ENCODE assay signal across 1 cellular context in the genomic region with DNA sequence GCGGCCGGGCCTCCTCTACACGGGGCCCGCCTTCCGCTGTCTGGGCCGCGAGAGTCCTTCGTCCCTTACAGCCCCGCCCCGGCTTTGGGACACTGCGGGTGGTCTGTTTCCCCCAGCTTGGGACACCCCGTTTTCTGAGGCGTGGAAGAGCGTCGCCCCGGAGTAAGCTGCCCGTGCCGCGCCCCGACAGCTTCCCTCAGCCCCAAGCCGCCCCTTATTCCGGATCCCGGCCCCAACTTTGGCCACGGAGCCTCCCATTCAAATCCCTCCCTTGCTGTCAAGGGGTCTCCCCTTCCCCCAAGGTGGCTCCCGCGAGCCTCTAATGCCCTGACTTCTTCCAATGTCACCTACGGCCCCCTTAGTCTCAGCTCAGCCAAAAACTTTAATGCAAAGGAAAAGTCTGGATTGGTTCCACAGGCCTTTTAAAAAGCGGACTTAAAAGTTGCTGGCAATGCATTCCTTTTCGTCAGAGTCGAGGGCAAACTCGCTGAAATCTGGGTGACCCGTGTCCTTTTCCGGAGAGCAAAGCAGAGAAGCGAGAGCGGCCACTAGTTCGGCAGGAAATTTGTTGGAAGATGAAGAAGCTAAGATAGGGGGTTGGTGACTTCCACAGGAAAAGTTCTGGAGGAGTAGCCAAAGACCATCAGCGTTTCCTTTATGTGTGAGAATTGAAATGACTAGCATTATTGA.
A peak's percentile ranks its signal among the peaks of the same experiment; 100 is the strongest.
TF ChIP-seq lines count a peak whose summit lies in the region.

No MANE protein-coding gene starts in this region.

TF ChIP-seq in HepG2, 621 proteins besides CTCF, POLR2A, EP300 and RAD21 (continued from another document):
- TF ChIP-seq SP4 (CRISPR knock-in tag; IDR thresholded peaks at IDR 0.05) = no peak
- TF ChIP-seq BRCA1 (CRISPR knock-in tag; IDR thresholded peaks at IDR 0.05) = no peak
- TF ChIP-seq SMYD3 (CRISPR knock-in tag; IDR thresholded peaks at IDR 0.05) = no peak
- no peak for TF ChIP-seq ZMYM3 (CRISPR knock-in tag; IDR thresholded peaks at IDR 0.05)
- TF ChIP-seq ZKSCAN1 (IDR thresholded peaks at IDR 0.05; ENCODE audit: low read length) = no peak
- TF ChIP-seq ZNF766 (CRISPR knock-in tag; IDR thresholded peaks at IDR 0.05; ENCODE audit: borderline replicate concordance) = no peak
- TF ChIP-seq KLF15 (CRISPR knock-in tag; IDR thresholded peaks at IDR 0.05; ENCODE audit: borderline replicate concordance) = 0 out of 2 replicates have a peak, but pooled peaks have one; percentile 9
- no peak for TF ChIP-seq CREM (IDR thresholded peaks at IDR 0.05)
- no peak for TF ChIP-seq CREM (CRISPR knock-in tag; IDR thresholded peaks at IDR 0.05)
- TF ChIP-seq NCOA1 (CRISPR knock-in tag; IDR thresholded peaks at IDR 0.05) = no peak
- TF ChIP-seq, protein P1, sequence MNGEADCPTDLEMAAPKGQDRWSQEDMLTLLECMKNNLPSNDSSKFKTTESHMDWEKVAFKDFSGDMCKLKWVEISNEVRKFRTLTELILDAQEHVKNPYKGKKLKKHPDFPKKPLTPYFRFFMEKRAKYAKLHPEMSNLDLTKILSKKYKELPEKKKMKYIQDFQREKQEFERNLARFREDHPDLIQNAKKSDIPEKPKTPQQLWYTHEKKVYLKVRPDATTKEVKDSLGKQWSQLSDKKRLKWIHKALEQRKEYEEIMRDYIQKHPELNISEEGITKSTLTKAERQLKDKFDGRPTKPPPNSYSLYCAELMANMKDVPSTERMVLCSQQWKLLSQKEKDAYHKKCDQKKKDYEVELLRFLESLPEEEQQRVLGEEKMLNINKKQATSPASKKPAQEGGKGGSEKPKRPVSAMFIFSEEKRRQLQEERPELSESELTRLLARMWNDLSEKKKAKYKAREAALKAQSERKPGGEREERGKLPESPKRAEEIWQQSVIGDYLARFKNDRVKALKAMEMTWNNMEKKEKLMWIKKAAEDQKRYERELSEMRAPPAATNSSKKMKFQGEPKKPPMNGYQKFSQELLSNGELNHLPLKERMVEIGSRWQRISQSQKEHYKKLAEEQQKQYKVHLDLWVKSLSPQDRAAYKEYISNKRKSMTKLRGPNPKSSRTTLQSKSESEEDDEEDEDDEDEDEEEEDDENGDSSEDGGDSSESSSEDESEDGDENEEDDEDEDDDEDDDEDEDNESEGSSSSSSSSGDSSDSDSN (CRISPR knock-in tag; IDR thresholded peaks at IDR 0.05) = peak; percentile 4; the same call in 1 of the 2 replicates
- no peak for TF ChIP-seq ZNF589 (CRISPR knock-in tag; conservative IDR thresholded peaks at IDR 0.05)
- 0 out of 2 replicates have a peak, but pooled peaks have one; percentile 16 for TF ChIP-seq SAP130 (CRISPR knock-in tag; IDR thresholded peaks at IDR 0.05; ENCODE audit: low read depth)
- TF ChIP-seq KDM1A (CRISPR knock-in tag; IDR thresholded peaks at IDR 0.05) = no peak
- no peak for TF ChIP-seq DMAP1 (CRISPR knock-in tag; IDR thresholded peaks at IDR 0.05)
- no peak for TF ChIP-seq EZH2 (conservative IDR thresholded peaks at IDR 0.05; ENCODE audit: low read depth, low read length)
- TF ChIP-seq ZNF776 (CRISPR knock-in tag; IDR thresholded peaks at IDR 0.05) = no peak
- TF ChIP-seq HNF4A (CRISPR knock-in tag; IDR thresholded peaks at IDR 0.05) = no peak
- TF ChIP-seq ZEB1 (IDR thresholded peaks at IDR 0.05; ENCODE audit: insufficient replicate concordance, low read depth) = no peak
- TF ChIP-seq, protein P2, sequence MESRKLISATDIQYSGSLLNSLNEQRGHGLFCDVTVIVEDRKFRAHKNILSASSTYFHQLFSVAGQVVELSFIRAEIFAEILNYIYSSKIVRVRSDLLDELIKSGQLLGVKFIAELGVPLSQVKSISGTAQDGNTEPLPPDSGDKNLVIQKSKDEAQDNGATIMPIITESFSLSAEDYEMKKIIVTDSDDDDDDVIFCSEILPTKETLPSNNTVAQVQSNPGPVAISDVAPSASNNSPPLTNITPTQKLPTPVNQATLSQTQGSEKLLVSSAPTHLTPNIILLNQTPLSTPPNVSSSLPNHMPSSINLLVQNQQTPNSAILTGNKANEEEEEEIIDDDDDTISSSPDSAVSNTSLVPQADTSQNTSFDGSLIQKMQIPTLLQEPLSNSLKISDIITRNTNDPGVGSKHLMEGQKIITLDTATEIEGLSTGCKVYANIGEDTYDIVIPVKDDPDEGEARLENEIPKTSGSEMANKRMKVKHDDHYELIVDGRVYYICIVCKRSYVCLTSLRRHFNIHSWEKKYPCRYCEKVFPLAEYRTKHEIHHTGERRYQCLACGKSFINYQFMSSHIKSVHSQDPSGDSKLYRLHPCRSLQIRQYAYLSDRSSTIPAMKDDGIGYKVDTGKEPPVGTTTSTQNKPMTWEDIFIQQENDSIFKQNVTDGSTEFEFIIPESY (CRISPR knock-in tag; IDR thresholded peaks at IDR 0.05) = no peak
- TF ChIP-seq ZNF883 (CRISPR knock-in tag; IDR thresholded peaks at IDR 0.05; ENCODE audit: not compliant biosample characterization) = no peak
- TF ChIP-seq THAP11 (CRISPR knock-in tag; IDR thresholded peaks at IDR 0.05) = no peak
- TF ChIP-seq, protein P3, sequence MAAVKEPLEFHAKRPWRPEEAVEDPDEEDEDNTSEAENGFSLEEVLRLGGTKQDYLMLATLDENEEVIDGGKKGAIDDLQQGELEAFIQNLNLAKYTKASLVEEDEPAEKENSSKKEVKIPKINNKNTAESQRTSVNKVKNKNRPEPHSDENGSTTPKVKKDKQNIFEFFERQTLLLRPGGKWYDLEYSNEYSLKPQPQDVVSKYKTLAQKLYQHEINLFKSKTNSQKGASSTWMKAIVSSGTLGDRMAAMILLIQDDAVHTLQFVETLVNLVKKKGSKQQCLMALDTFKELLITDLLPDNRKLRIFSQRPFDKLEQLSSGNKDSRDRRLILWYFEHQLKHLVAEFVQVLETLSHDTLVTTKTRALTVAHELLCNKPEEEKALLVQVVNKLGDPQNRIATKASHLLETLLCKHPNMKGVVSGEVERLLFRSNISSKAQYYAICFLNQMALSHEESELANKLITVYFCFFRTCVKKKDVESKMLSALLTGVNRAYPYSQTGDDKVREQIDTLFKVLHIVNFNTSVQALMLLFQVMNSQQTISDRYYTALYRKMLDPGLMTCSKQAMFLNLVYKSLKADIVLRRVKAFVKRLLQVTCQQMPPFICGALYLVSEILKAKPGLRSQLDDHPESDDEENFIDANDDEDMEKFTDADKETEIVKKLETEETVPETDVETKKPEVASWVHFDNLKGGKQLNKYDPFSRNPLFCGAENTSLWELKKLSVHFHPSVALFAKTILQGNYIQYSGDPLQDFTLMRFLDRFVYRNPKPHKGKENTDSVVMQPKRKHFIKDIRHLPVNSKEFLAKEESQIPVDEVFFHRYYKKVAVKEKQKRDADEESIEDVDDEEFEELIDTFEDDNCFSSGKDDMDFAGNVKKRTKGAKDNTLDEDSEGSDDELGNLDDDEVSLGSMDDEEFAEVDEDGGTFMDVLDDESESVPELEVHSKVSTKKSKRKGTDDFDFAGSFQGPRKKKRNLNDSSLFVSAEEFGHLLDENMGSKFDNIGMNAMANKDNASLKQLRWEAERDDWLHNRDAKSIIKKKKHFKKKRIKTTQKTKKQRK (IDR thresholded peaks at IDR 0.05; ENCODE audit: low read length) = no peak
- TF ChIP-seq, protein P4, sequence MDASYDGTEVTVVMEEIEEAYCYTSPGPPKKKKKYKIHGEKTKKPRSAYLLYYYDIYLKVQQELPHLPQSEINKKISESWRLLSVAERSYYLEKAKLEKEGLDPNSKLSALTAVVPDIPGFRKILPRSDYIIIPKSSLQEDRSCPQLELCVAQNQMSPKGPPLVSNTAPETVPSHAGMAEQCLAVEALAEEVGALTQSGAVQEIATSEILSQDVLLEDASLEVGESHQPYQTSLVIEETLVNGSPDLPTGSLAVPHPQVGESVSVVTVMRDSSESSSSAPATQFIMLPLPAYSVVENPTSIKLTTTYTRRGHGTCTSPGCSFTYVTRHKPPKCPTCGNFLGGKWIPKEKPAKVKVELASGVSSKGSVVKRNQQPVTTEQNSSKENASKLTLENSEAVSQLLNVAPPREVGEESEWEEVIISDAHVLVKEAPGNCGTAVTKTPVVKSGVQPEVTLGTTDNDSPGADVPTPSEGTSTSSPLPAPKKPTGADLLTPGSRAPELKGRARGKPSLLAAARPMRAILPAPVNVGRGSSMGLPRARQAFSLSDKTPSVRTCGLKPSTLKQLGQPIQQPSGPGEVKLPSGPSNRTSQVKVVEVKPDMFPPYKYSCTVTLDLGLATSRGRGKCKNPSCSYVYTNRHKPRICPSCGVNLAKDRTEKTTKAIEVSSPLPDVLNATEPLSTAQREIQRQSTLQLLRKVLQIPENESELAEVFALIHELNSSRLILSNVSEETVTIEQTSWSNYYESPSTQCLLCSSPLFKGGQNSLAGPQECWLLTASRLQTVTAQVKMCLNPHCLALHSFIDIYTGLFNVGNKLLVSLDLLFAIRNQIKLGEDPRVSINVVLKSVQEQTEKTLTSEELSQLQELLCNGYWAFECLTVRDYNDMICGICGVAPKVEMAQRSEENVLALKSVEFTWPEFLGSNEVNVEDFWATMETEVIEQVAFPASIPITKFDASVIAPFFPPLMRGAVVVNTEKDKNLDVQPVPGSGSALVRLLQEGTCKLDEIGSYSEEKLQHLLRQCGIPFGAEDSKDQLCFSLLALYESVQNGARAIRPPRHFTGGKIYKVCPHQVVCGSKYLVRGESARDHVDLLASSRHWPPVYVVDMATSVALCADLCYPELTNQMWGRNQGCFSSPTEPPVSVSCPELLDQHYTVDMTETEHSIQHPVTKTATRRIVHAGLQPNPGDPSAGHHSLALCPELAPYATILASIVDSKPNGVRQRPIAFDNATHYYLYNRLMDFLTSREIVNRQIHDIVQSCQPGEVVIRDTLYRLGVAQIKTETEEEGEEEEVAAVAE (CRISPR knock-in tag; IDR thresholded peaks at IDR 0.05; ENCODE audit: borderline replicate concordance) = no peak
- no peak for TF ChIP-seq ZNF782 (CRISPR knock-in tag; IDR thresholded peaks at IDR 0.05; ENCODE audit: borderline replicate concordance)
- TF ChIP-seq ZNF235 (CRISPR knock-in tag; IDR thresholded peaks at IDR 0.05; ENCODE audit: borderline replicate concordance) = 0 out of 2 replicates have a peak, but pooled peaks have one; percentile 32
